Comparison of ENCODE assay signal across 1 cellular context in genomic region chr20:49892260-49893216, GRCh38.
TF ChIP-seq lines count a peak whose summit lies in the region.

No MANE protein-coding gene starts in this region.

TF ChIP-seq in H1, 55 proteins besides CTCF, POLR2A, EP300 and RAD21 (continued from another document):
- TF ChIP-seq, protein P1, sequence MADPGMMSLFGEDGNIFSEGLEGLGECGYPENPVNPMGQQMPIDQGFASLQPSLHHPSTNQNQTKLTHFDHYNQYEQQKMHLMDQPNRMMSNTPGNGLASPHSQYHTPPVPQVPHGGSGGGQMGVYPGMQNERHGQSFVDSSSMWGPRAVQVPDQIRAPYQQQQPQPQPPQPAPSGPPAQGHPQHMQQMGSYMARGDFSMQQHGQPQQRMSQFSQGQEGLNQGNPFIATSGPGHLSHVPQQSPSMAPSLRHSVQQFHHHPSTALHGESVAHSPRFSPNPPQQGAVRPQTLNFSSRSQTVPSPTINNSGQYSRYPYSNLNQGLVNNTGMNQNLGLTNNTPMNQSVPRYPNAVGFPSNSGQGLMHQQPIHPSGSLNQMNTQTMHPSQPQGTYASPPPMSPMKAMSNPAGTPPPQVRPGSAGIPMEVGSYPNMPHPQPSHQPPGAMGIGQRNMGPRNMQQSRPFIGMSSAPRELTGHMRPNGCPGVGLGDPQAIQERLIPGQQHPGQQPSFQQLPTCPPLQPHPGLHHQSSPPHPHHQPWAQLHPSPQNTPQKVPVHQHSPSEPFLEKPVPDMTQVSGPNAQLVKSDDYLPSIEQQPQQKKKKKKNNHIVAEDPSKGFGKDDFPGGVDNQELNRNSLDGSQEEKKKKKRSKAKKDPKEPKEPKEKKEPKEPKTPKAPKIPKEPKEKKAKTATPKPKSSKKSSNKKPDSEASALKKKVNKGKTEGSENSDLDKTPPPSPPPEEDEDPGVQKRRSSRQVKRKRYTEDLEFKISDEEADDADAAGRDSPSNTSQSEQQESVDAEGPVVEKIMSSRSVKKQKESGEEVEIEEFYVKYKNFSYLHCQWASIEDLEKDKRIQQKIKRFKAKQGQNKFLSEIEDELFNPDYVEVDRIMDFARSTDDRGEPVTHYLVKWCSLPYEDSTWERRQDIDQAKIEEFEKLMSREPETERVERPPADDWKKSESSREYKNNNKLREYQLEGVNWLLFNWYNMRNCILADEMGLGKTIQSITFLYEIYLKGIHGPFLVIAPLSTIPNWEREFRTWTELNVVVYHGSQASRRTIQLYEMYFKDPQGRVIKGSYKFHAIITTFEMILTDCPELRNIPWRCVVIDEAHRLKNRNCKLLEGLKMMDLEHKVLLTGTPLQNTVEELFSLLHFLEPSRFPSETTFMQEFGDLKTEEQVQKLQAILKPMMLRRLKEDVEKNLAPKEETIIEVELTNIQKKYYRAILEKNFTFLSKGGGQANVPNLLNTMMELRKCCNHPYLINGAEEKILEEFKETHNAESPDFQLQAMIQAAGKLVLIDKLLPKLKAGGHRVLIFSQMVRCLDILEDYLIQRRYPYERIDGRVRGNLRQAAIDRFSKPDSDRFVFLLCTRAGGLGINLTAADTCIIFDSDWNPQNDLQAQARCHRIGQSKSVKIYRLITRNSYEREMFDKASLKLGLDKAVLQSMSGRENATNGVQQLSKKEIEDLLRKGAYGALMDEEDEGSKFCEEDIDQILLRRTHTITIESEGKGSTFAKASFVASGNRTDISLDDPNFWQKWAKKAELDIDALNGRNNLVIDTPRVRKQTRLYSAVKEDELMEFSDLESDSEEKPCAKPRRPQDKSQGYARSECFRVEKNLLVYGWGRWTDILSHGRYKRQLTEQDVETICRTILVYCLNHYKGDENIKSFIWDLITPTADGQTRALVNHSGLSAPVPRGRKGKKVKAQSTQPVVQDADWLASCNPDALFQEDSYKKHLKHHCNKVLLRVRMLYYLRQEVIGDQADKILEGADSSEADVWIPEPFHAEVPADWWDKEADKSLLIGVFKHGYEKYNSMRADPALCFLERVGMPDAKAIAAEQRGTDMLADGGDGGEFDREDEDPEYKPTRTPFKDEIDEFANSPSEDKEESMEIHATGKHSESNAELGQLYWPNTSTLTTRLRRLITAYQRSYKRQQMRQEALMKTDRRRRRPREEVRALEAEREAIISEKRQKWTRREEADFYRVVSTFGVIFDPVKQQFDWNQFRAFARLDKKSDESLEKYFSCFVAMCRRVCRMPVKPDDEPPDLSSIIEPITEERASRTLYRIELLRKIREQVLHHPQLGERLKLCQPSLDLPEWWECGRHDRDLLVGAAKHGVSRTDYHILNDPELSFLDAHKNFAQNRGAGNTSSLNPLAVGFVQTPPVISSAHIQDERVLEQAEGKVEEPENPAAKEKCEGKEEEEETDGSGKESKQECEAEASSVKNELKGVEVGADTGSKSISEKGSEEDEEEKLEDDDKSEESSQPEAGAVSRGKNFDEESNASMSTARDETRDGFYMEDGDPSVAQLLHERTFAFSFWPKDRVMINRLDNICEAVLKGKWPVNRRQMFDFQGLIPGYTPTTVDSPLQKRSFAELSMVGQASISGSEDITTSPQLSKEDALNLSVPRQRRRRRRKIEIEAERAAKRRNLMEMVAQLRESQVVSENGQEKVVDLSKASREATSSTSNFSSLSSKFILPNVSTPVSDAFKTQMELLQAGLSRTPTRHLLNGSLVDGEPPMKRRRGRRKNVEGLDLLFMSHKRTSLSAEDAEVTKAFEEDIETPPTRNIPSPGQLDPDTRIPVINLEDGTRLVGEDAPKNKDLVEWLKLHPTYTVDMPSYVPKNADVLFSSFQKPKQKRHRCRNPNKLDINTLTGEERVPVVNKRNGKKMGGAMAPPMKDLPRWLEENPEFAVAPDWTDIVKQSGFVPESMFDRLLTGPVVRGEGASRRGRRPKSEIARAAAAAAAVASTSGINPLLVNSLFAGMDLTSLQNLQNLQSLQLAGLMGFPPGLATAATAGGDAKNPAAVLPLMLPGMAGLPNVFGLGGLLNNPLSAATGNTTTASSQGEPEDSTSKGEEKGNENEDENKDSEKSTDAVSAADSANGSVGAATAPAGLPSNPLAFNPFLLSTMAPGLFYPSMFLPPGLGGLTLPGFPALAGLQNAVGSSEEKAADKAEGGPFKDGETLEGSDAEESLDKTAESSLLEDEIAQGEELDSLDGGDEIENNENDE (IDR thresholded peaks at IDR 0.05; ENCODE audit: insufficient replicate concordance, low read length), result no peak
- TF ChIP-seq SIRT6 (IDR thresholded peaks at IDR 0.05; ENCODE audit: low read length), result no peak
- TF ChIP-seq NRF1 (IDR thresholded peaks at IDR 0.05; ENCODE audit: low read depth, low read length), result no peak
